In the genomic region with DNA sequence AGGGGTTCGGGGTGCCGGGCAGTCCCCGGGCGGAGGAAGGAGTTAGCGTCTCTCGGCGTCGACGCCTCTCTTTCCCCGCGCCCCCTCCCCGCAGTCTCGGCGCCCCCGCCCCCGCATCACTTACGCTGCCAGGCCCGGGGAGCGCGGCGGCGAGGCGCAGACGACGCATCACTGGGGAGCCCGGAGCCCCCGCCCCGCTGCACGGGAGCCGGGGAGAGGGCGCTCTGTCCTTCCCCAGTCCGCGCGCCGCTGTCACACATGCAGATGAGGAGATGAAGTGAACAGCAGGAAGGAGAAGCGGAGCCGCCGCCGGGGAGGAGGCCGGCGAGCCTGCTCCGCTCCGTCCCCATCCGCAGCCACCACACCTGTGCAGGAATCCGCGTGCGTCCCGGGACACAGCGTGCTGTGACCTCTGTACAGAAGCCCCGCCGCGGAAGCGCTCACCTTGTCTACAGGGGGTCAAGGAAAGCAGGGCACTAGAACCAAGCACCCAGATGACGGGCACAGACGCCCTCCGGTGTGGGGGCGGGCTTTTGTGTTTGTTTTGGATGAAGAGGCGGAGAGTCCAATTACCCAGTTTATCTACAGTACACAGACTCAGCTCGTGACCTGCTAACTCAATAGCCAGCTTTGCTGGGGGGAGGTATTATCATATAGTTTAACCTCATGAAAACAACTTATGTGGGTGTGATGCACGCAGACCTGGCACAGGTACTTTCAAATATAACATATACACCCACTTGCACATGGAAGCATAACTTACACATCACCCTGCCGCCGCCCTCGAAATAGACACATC, we compare ENCODE assay signal across 9 cellular contexts. TPM values are rescaled to one million over a fixed set of nuclear protein-coding genes. Genes with fewer than 3 reads are reported as not detected.
A peak's percentile ranks its signal among the peaks of the same experiment; 100 is the strongest.
DNase-seq lines count a peak whose midpoint lies in the region; ATAC-seq and TF ChIP-seq lines count a peak whose summit lies in the region.
"Had no signal": no experiment of that assay in that cellular context is flagged by ENCODE, and none has a peak within 500 bp of the region (broad histone marks: within the 10 kb centered on the region; RNA-seq: fewer than 3 reads in every experiment).

No MANE protein-coding gene starts in this region.

- H3K36me3 ChIP-seq in endocrine pancreas (ENCODE audit: control insufficient read depth, insufficient read depth, low read length), result no peaks in the 10 kb centered on the region
- no peaks in the 10 kb centered on the region for H3K36me3 ChIP-seq in tibial artery
- H3K36me3 ChIP-seq: SJSA1 had no signal

- intact Hi-C loops in natural killer cell (cut with micrococcal nuclease) (no loop called here), tibial artery (cut with DNase I; ENCODE audit: low total_unique reads) (no loop called here), lower leg skin (cut with DNase I; ENCODE audit: low total_unique reads) (no loop called here)

- no peaks in the 10 kb centered on the region for H3K36me3 Mint-ChIP-seq in natural killer cell

- ATAC-seq in natural killer cell, result peak; percentile 63 to 79 (median 75)
- ATAC-seq in HG02678 (IDR thresholded peaks at IDR 0.05; ENCODE audit: unreplicated experiment), result no peak

- 10 to 54% methylated on average over 8 to 46 of the region's 63 CpGs for WGBS in lower leg skin, 2 donors

- H3K27me3 Mint-ChIP-seq in natural killer cell (ENCODE audit: low read depth in 2 of 2), result peaks cover 36 to 49% of the 10 kb centered on the region in 2 donors

- TF ChIP-seq CTCF in natural killer cell (IDR thresholded peaks at IDR 0.05) (no peak), tibial artery (IDR thresholded peaks at IDR 0.05) (no peak), lower leg skin (IDR thresholded peaks at IDR 0.05) (no peak)

- TF ChIP-seq POLR2A in lower leg skin (IDR thresholded peaks at IDR 0.05), result no peak

- peak overlapping the region; percentile 67 for H3K4me3 Mint-ChIP-seq in natural killer cell

- no peak overlapping the region for H3K27ac Mint-ChIP-seq in natural killer cell

- peaks cover 4 to 17% of the 10 kb centered on the region in 2 donors for H3K4me1 Mint-ChIP-seq in natural killer cell

- H3K9ac ChIP-seq in endocrine pancreas (ENCODE audit: control insufficient read depth, insufficient read depth, low read length), result peak overlapping the region; percentile 60

- DNase-seq in NCI-H2107 treated with DMSO at 0.1 percent for 48 hours (lab: John Stamatoyannopoulos, UW; ENCODE audit: unreplicated experiment) (peak; percentile 54), NCI-H2107 (lab: John Stamatoyannopoulos, UW) (no peak), natural killer cell (no peak), tibial artery (peak in 1 of 2 donors; percentile 40), lower leg skin (ENCODE audit: low spot score in 2 of 2) (no peak)
- DNase-seq in activated CD8-positive, alpha-beta memory T cell treated with anti-CD3 and anti-CD28 coated beads for 1 hour (ENCODE audit: extremely low read depth in 1 of 2, low read depth in 1 of 2), result peak; percentile 5 to 21

- H3K27me3 ChIP-seq in endocrine pancreas (ENCODE audit: control insufficient read depth, insufficient read depth, low read length) (no peaks in the 10 kb centered on the region), tibial artery (peaks cover 0 to 65% of the 10 kb centered on the region in 2 donors)

- H3K9me3 ChIP-seq in endocrine pancreas (ENCODE audit: control insufficient read depth, low read length) (no peaks in the 10 kb centered on the region), tibial artery (no peaks in the 10 kb centered on the region)
- H3K9me3 ChIP-seq: SJSA1 had no signal

- H3K4me1 ChIP-seq in endocrine pancreas (ENCODE audit: control insufficient read depth, insufficient read depth, low read length) (no peaks in the 10 kb centered on the region), tibial artery (peaks cover 0 to 15% (median 13%) of the 10 kb centered on the region in 4 donors)

- no peak overlapping the region for H3K27ac ChIP-seq in tibial artery
- H3K27ac ChIP-seq: SJSA1 had no signal

- no peaks in the 10 kb centered on the region for H3K9me3 Mint-ChIP-seq in natural killer cell

- peak overlapping the region; percentile 32 for H3K4me3 ChIP-seq in endocrine pancreas (ENCODE audit: control insufficient read depth, insufficient read depth, low read length)
- H3K4me3 ChIP-seq in tibial artery, result peak overlapping the region; percentile 24 to 39
- H3K4me3 ChIP-seq in lower leg skin (ENCODE audit: low read depth, poor library complexity, severe bottlenecking), result no peak overlapping the region
- H3K4me3 ChIP-seq: SJSA1 had no signal

RNA-seq across cellular contexts. Expression of gene KLHDC8A, which starts 12.5 kb away (rescaled TPM):
- total RNA-seq in natural killer cell, result not detected
- total RNA-seq in lower leg skin, result under 1 TPM in 1 of 4 donors, not detected in 3; 0.30 TPM
- total RNA-seq: SJSA1 had no signal

RNA-seq across cellular contexts. Expression of gene NUAK2, which starts 22.7 kb away (rescaled TPM):
- total RNA-seq in natural killer cell, result 10 to 100 TPM; 17.3 to 21.7 (median 21.5) TPM
- 10 to 100 TPM; 31.9 to 39.2 (median 32.3) TPM for total RNA-seq in lower leg skin

Comparison
In these comparisons a context has a peak if more than half of its experiments do, and no peak if none do; other contexts are left out.
1. DNase-seq: peak in NCI-H2107 treated with DMSO at 0.1 percent for 48 hours (single experiment) and activated CD8-positive, alpha-beta memory T cell treated with anti-CD3 and anti-CD28 coated beads for 1 hour (2 of 2); none in NCI-H2107 (single experiment), natural killer cell (single experiment) and lower leg skin (0 of 2).